Comparison of ENCODE assay signal across 24 cellular contexts in the genomic region with DNA sequence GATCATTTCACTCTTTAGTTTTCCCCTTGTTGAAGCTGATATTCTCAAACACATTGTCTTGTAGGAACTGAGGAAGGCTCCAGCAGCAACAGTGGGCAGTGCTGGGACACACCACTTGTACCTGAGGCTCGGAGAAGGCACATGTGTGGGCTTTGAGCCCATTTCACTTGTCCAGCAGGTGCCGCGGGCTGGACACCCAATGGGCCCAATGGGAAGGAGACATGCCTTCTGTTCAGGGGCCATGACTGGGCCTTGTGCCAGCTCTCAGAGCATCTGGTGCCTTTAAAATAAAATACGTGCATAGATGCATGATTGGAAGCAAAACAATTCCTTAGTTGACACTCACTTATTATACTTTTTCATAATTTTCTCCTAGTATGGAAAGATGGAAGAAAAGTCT.
"Had no signal": no experiment of that assay in that cellular context is flagged by ENCODE, and none has a peak within 500 bp of the region (broad histone marks: within the 10 kb centered on the region; RNA-seq: fewer than 3 reads in every experiment).

No MANE protein-coding gene starts in this region.

- H3K36me3 ChIP-seq: colonic mucosa, esophagus squamous epithelium, WERI-Rb-1 had no signal

- DNase-seq: activated B cell treated with CpG ODN at 0.5 μM for 24 hours; activated CD4-positive, alpha-beta T cell treated with anti-CD3 and anti-CD28 coated beads for 48 hours; activated CD4-positive, alpha-beta T cell treated with anti-CD3 and anti-CD28 coated beads, Interleukin-2, amount 50 U/mL, for 1 hour; activated CD4-positive, alpha-beta T cell treated with anti-CD3 and anti-CD28 coated beads, Interleukin-2, amount 50 U/mL, for 48 hours; activated CD8-positive, alpha-beta memory T cell treated with anti-CD3 and anti-CD28 coated beads for 24 hours; activated CD8-positive, alpha-beta T cell treated with anti-CD3 and anti-CD28 coated beads for 36 hours; activated effector memory CD4-positive, alpha-beta T cell treated with Interleukin-2 at 50 U/mL for 16 hours; activated gamma-delta T cell treated with Interleukin-2 at 50 U/mL for 16 hours; activated naive CD4-positive, alpha-beta T cell treated with anti-CD3 and anti-CD28 coated beads, Interleukin-2, amount 50 U/mL, for 16 hours; activated naive CD4-positive, alpha-beta T cell treated with Interleukin-2 at 50 U/mL for 16 hours; activated T-cell treated with anti-CD3 and anti-CD28 coated beads, Interleukin-2, amount 50 U/mL, for 4 hours; amniotic stem cell; body of pancreas; cerebellar nuclear complex; colonic mucosa; effector CD8-positive, alpha-beta T cell; esophagus squamous epithelium; head of caudate nucleus; hippocampal formation; T1000; WERI-Rb-1 had no signal

- H3K27ac ChIP-seq: body of pancreas, colonic mucosa, epithelial cell of prostate, esophagus squamous epithelium, WERI-Rb-1 had no signal

- H3K4me3 ChIP-seq: body of pancreas, colonic mucosa, esophagus squamous epithelium had no signal

- H3K9me3 ChIP-seq: body of pancreas, colonic mucosa, esophagus squamous epithelium had no signal

- H3K4me1 ChIP-seq: body of pancreas, colonic mucosa, esophagus squamous epithelium had no signal

- ATAC-seq: activated CD4-positive, CD25-positive, alpha-beta regulatory T cell treated with anti-CD3 and anti-CD28 coated beads, Interleukin-2, amount 50 U/mL, for 24 hours; activated CD8-positive, alpha-beta T cell treated with anti-CD3 and anti-CD28 coated beads for 36 hours; activated T-cell treated with anti-CD3 and anti-CD28 coated beads, Interleukin-2, amount 50 U/mL, for 4 hours; activated T-helper 17 cell treated with anti-CD3 and anti-CD28 coated beads, Interleukin-2, amount 50 U/mL, for 72 hours; body of pancreas had no signal

- H3K27me3 ChIP-seq: body of pancreas, colonic mucosa, esophagus squamous epithelium had no signal
